8 cellular contexts compared by ENCODE assay signal in the genomic region with DNA sequence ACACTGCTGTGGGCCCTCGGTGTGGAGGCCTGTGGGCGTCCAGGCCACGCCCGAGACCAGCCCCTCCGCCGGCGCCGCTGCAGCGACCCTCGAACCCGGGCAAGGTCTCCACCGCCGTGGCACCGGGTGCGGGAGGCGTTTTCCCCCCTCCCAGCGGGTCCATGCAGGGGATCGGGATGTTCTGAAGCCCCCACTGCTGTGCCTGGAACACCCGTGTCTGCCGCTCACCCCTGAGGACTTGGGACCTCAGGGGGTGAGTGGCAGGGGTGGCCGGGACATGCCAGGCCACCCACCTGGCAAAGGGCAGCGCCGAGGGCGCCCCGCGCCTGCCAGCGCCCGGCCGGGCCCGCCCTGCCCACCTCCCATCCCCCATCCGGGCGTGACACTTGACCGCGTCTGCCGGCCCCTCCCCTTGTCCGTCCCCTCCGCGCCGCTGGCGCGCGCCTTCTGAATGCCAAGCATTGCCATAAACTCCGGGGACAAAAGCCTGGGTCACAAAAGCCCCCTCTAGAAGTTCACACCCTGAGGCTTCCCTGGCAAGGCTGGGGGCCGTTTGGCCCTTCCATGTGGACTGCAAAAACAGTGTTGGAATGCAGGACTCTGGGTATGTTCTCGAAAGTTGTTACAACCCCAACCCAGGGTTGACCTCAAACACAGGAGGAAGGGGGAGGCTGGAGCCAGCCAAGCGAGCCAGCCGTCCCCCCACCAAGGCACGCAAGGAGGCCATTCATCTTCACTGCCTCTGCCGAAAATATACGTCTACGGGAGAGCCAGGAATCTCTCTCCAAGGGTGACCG. TPM values are rescaled to one million over a fixed set of nuclear protein-coding genes. Genes with fewer than 3 reads are reported as not detected.
DNase-seq lines count a peak whose midpoint lies in the region; ATAC-seq and TF ChIP-seq lines count a peak whose summit lies in the region.

No MANE protein-coding gene starts in this region.

- H3K9ac ChIP-seq in HUES48 (ENCODE audit: low read depth, low read length): no peak overlapping the region

- H3K27me3 ChIP-seq in HUES48 (ENCODE audit: control insufficient read depth, insufficient read depth, low read length): peaks cover 45% of the 10 kb centered on the region
- no peaks in the 10 kb centered on the region for H3K27me3 ChIP-seq in thoracic aorta (replicated peaks; ENCODE audit: insufficient read depth)

- H3K4me3 ChIP-seq in HUES48 (ENCODE audit: low read depth, low read length) (peak overlapping the region; percentile 54), WI38 (ENCODE audit: low read depth, low read length) (peak overlapping the region; percentile 77), thoracic aorta (peak overlapping the region; percentile 83)

- TF ChIP-seq POLR2A in erythroblast (IDR thresholded peaks at IDR 0.05; ENCODE audit: low read length): peak; percentile 40

- H3K36me3 ChIP-seq in HUES48 (ENCODE audit: control insufficient read depth, insufficient read depth, low read length): no peaks in the 10 kb centered on the region
- no peaks in the 10 kb centered on the region for H3K36me3 ChIP-seq in thoracic aorta

- ATAC-seq in GM18907 (IDR thresholded peaks at IDR 0.05; ENCODE audit: unreplicated experiment) (peak; percentile 39), thoracic aorta (ENCODE audit: insufficient number of reproducible peaks, low FRiP score, low read depth) (no peak)

- H3K27ac ChIP-seq in HUES48 (ENCODE audit: low read depth, low read length): peak overlapping the region; percentile 39
- H3K27ac ChIP-seq in thoracic aorta: peak overlapping the region; percentile 89 to 94

- no peaks in the 10 kb centered on the region for H3K9me3 ChIP-seq in HUES48 (ENCODE audit: control insufficient read depth, insufficient read depth, low read length)
- no peaks in the 10 kb centered on the region for H3K9me3 ChIP-seq in thoracic aorta

- TF ChIP-seq CTCF in WI38 (IDR thresholded peaks at IDR 0.05; ENCODE audit: low read depth, low read length) (no peak), thoracic aorta (IDR thresholded peaks at IDR 0.05) (no peak)

- DNase-seq in Ammon's horn (ENCODE audit: low spot score): peak; percentile 25
- peak; percentile 67 to 69 for DNase-seq in erythroblast (lab: John Stamatoyannopoulos, UW)
- peak; percentile 32 for DNase-seq in mucosa of gallbladder (ENCODE audit: low spot score)
- DNase-seq in thoracic aorta (ENCODE audit: low spot score): no peak
- DNase-seq in NCI-H2107 (lab: John Stamatoyannopoulos, UW): no peak

- H3K4me1 ChIP-seq in HUES48 (ENCODE audit: control insufficient read depth, insufficient read depth, low read length): peaks cover 52% of the 10 kb centered on the region
- H3K4me1 ChIP-seq in thoracic aorta (ENCODE audit: control insufficient read depth in 1 of 2, low read depth in 2 of 2): peaks cover 0 to 17% of the 10 kb centered on the region in 2 donors

RNA-seq across cellular contexts. Expression of a gene that starts 0.8 kb away (rescaled TPM):
- total RNA-seq in mucosa of gallbladder: 2.2 TPM
- total RNA-seq in thoracic aorta: 1 to 10 TPM; 2.3 to 3.3 TPM

Comparison
In these comparisons a context has a peak if more than half of its experiments do, and no peak if none do; other contexts are left out.
1. DNase-seq: peak in Ammon's horn (single experiment), erythroblast (2 of 2) and mucosa of gallbladder (single experiment); none in thoracic aorta (single experiment) and NCI-H2107 (single experiment).
2. Peak in every context shown above with its lines, with median percentiles within 50 percentile points of each other: H3K4me3 ChIP-seq.